Comparison of ENCODE assay signal across 11 cellular contexts in genomic region chr18:21777814-21778213, GRCh38. TPM values are rescaled to one million over a fixed set of nuclear protein-coding genes. Genes with fewer than 3 reads are reported as not detected.
DNase-seq lines count a peak whose midpoint lies in the region; ATAC-seq and TF ChIP-seq lines count a peak whose summit lies in the region.
"Had no signal": no experiment of that assay in that cellular context is flagged by ENCODE, and none has a peak within 500 bp of the region (broad histone marks: within the 10 kb centered on the region; RNA-seq: fewer than 3 reads in every experiment).

No MANE protein-coding gene starts in this region.

- H3K27ac Mint-ChIP-seq in WTC11 (0 out of 2 replicates have a peak overlapping the region, but pooled peaks have one; percentile 5), T-helper 17 cell (no peak overlapping the region), MCF 10A (ENCODE audit: low read depth, unreplicated experiment) (no peak overlapping the region), neural progenitor cell (no peak overlapping the region)

- no peak overlapping the region for H2AFZ ChIP-seq in neural progenitor cell (replicated peaks)

- peak; percentile 67 for ATAC-seq in GM19452 (IDR thresholded peaks at IDR 0.05; ENCODE audit: unreplicated experiment)
- peak; percentile 82 for ATAC-seq in HG02870 (IDR thresholded peaks at IDR 0.05; ENCODE audit: unreplicated experiment)
- no peak for ATAC-seq in WTC11
- ATAC-seq in T-helper 17 cell = no peak
- no peak for ATAC-seq in gastrocnemius medialis

- H3K9me3 ChIP-seq in T-helper 17 cell (ENCODE audit: control insufficient read depth, low read length, poor library complexity, severe bottlenecking) (no peaks in the 10 kb centered on the region), neural progenitor cell (ENCODE audit: low read depth) (no peaks in the 10 kb centered on the region), gastrocnemius medialis (no peaks in the 10 kb centered on the region)
- H3K9me3 ChIP-seq: esophagus muscularis mucosa, SJSA1 had no signal

- DNase-seq in GM12865 (ENCODE audit: low read depth) (peak; percentile 72), WTC11 (ENCODE audit: low spot score) (no peak), T-helper 17 cell (no peak), MCF 10A (ENCODE audit: unreplicated experiment) (no peak), neural progenitor cell (ENCODE audit: low spot score) (no peak), gastrocnemius medialis (no peak)
- DNase-seq: NCI-H510A had no signal

- H3K27me3 ChIP-seq in neural progenitor cell = no peaks in the 10 kb centered on the region
- no peaks in the 10 kb centered on the region for H3K27me3 ChIP-seq in gastrocnemius medialis
- H3K27me3 ChIP-seq: esophagus muscularis mucosa, SJSA1 had no signal

- no peaks in the 10 kb centered on the region for H3K9me3 Mint-ChIP-seq in WTC11
- H3K9me3 Mint-ChIP-seq in MCF 10A (ENCODE audit: unreplicated experiment) = no peaks in the 10 kb centered on the region
- no peaks in the 10 kb centered on the region for H3K9me3 Mint-ChIP-seq in neural progenitor cell

- intact Hi-C loops in MCF 10A (cut with micrococcal nuclease) (no loop called here), gastrocnemius medialis (cut with DNase I; ENCODE audit: low total_unique reads) (no loop called here)

- H3K27ac ChIP-seq in neural progenitor cell = no peak overlapping the region
- no peak overlapping the region for H3K27ac ChIP-seq in gastrocnemius medialis
- H3K27ac ChIP-seq: esophagus muscularis mucosa, SJSA1 had no signal

- H3K36me3 ChIP-seq in neural progenitor cell (peaks cover 22% of the 10 kb centered on the region), gastrocnemius medialis (peaks cover 0 to 59% of the 10 kb centered on the region in 2 donors)

- H3K4me3 ChIP-seq in GM12865 (ENCODE audit: low read depth, low read length) = no peak overlapping the region
- H3K4me3 ChIP-seq in neural progenitor cell = no peak overlapping the region
- no peak overlapping the region for H3K4me3 ChIP-seq in gastrocnemius medialis
- H3K4me3 ChIP-seq: esophagus muscularis mucosa, SJSA1 had no signal

- H3K9ac ChIP-seq in neural progenitor cell = no peak overlapping the region

- no peaks in the 10 kb centered on the region for H3K4me1 Mint-ChIP-seq in WTC11
- H3K4me1 Mint-ChIP-seq in T-helper 17 cell = peaks cover 14% of the 10 kb centered on the region
- no peaks in the 10 kb centered on the region for H3K4me1 Mint-ChIP-seq in MCF 10A (ENCODE audit: insufficient read depth, unreplicated experiment)
- no peaks in the 10 kb centered on the region for H3K4me1 Mint-ChIP-seq in neural progenitor cell

- H3K36me3 Mint-ChIP-seq in WTC11 (peaks cover 40% of the 10 kb centered on the region), T-helper 17 cell (ENCODE audit: low read depth) (peaks cover 12% of the 10 kb centered on the region), MCF 10A (ENCODE audit: insufficient read depth, unreplicated experiment) (peaks cover 46% of the 10 kb centered on the region), neural progenitor cell (peaks cover 31% of the 10 kb centered on the region)

- TF ChIP-seq POLR2A in gastrocnemius medialis (IDR thresholded peaks at IDR 0.05) = no peak

- H3K4me1 ChIP-seq in neural progenitor cell (no peaks in the 10 kb centered on the region), gastrocnemius medialis (no peaks in the 10 kb centered on the region)
- H3K4me1 ChIP-seq: SJSA1 had no signal

- POLR2A ChIA-PET in WTC11 (lab: Charles Lee) (no interaction called here), MCF 10A (lab: Yijun Ruan, JAX) (no interaction called here)

- no peak for TF ChIP-seq CTCF in GM12865 (IDR thresholded peaks at IDR 0.05; ENCODE audit: insufficient read depth, low read depth, low read length, missing control alignments)
- TF ChIP-seq CTCF in WTC11 (IDR thresholded peaks at IDR 0.05) = no peak
- TF ChIP-seq CTCF in MCF 10A (IDR thresholded peaks at IDR 0.05; ENCODE audit: unreplicated experiment) = no peak
- no peak for TF ChIP-seq CTCF in neural progenitor cell (IDR thresholded peaks at IDR 0.05)
- TF ChIP-seq CTCF in gastrocnemius medialis (IDR thresholded peaks at IDR 0.05 in 4 of 5, conservative IDR thresholded peaks at IDR 0.05 in 1 of 5) = no peak

- H3F3A ChIP-seq in neural progenitor cell (ENCODE audit: low read depth) = peaks cover 4% of the 10 kb centered on the region

- H3K4me2 ChIP-seq in neural progenitor cell = no peak overlapping the region

- in situ Hi-C loops in gastrocnemius medialis (cut with MboI; ENCODE audit: low sequenced_read_pairs in 4 of 4) = no loop called here

- H3K27me3 Mint-ChIP-seq in WTC11 (ENCODE audit: low read depth) (no peaks in the 10 kb centered on the region), T-helper 17 cell (no peaks in the 10 kb centered on the region), MCF 10A (ENCODE audit: insufficient read depth, unreplicated experiment) (no peaks in the 10 kb centered on the region), neural progenitor cell (ENCODE audit: insufficient read depth, low read depth) (no peaks in the 10 kb centered on the region)

- H4K20me1 ChIP-seq in neural progenitor cell (ENCODE audit: low read depth) = peaks cover 18% of the 10 kb centered on the region

- CTCF ChIA-PET in WTC11 (lab: Charles Lee) (no interaction called here), MCF 10A (lab: Yijun Ruan, JAX) (interaction anchor here (0.6 kb wide), 1 partner anchor 16 kb away, joined by 3 read pairs; no protein-coding TSS in a partner anchor)

- no TSS peak for BruUV-seq in MCF 10A (replicated peaks; lab: Mats Ljungman, UMichigan)

- H3K4me3 Mint-ChIP-seq in WTC11 (no peak overlapping the region), T-helper 17 cell (no peak overlapping the region), MCF 10A (ENCODE audit: unreplicated experiment) (no peak overlapping the region), neural progenitor cell (no peak overlapping the region)

- H3K79me2 ChIP-seq in neural progenitor cell (ENCODE audit: low read depth) = peaks cover 10% of the 10 kb centered on the region

TF ChIP-seq in WTC11, 78 proteins besides CTCF, POLR2A, EP300 and RAD21 (continues in another document):
- TF ChIP-seq ZNF416 (CRISPR knock-in tag; IDR thresholded peaks at IDR 0.05) = no peak
- no peak for TF ChIP-seq IRF2 (CRISPR knock-in tag; IDR thresholded peaks at IDR 0.05; ENCODE audit: borderline replicate concordance, low read depth)
- no peak for TF ChIP-seq AFF4 (CRISPR knock-in tag; IDR thresholded peaks at IDR 0.05; ENCODE audit: borderline replicate concordance)
- no peak for TF ChIP-seq ZSCAN18 (CRISPR knock-in tag; IDR thresholded peaks at IDR 0.05)
- TF ChIP-seq MAX (CRISPR knock-in tag; IDR thresholded peaks at IDR 0.05) = no peak
- no peak for TF ChIP-seq TCF7 (CRISPR knock-in tag; IDR thresholded peaks at IDR 0.05; ENCODE audit: low read depth)
- TF ChIP-seq FOXJ3 (CRISPR knock-in tag; IDR thresholded peaks at IDR 0.05; ENCODE audit: borderline replicate concordance) = no peak
- TF ChIP-seq NFE2L1 (CRISPR knock-in tag; IDR thresholded peaks at IDR 0.05) = no peak
- no peak for TF ChIP-seq ZMAT4 (CRISPR knock-in tag; IDR thresholded peaks at IDR 0.05)
- TF ChIP-seq ZNF396 (CRISPR knock-in tag; IDR thresholded peaks at IDR 0.05; ENCODE audit: borderline replicate concordance) = no peak

RNA-seq across cellular contexts. Expression of gene MIB1, which starts 37.2 kb away (rescaled TPM):
- total RNA-seq in WTC11 (2021) (57.6 to 63.9 TPM (median 58.8 TPM) in 3 replicates), T-helper 17 cell (10 to 100 TPM; 39.0 to 45.1 TPM), MCF 10A (2022) (40.5 and 49.5 TPM in 2 replicates), neural progenitor cell (ENCODE audit: low replicate concordance) (83.8 and 112 TPM in 2 replicates), gastrocnemius medialis (10 to 100 TPM; 16.4 to 22.3 (median 21.6) TPM)

Comparison
In these comparisons a context has a peak if more than half of its experiments do, and no peak if none do; other contexts are left out.
1. ATAC-seq: peak in GM19452 (single experiment) and HG02870 (single experiment); none in WTC11 (single experiment), T-helper 17 cell (single experiment) and gastrocnemius medialis (0 of 2).